ENCODE assay signal across 7 cellular contexts in the genomic region with DNA sequence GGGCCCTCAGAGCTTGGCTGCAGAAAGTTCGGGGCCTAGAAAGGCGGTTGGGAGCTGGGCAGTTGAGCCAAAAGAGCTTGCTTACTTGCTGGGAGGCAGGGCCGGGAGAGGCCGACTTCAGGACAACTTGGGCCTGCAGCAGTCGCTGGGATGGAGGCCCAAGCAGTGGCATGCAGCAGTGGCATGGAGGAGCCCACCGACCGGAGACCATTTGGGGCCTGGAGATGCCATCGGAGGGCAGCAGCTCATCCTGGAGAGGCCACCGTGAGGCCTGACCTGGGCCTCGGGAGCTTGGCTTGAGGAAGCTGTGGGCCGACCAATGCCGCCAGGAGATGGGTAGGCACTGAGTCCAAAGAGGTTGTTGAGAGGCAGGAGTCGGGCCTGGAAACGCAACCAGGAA.
DNase-seq lines count a peak whose midpoint lies in the region; ATAC-seq, FAIRE-seq and TF ChIP-seq lines count a peak whose summit lies in the region.
"Not testable (repeated sequence)": the region's sequence is repeated elsewhere in the genome, so short reads cannot be mapped to it uniquely, and the experiment has no call there.

No MANE protein-coding gene starts in this region.

- not testable (repeated sequence) for H3K9me3 ChIP-seq in HepG2 (ENCODE audit: low read length)

- in situ Hi-C loops in GM13977 (cut with MboI; ENCODE audit: low pct_unique_long_range_greater_than_20kb, low sequenced_read_pairs, unreplicated experiment); HepG2 (cut with HindIII; ENCODE audit: extremely low pct_ligation_motif_present, low pct_unique_long_range_greater_than_20kb): not testable (repeated sequence)

- not testable (repeated sequence) for H3K27me3 ChIP-seq in H7 (ENCODE audit: control insufficient read depth, insufficient read depth, low read length); HepG2 (ENCODE audit: control insufficient read depth in 1 of 2, insufficient read depth in 2 of 2, low read length in 2 of 2)

- not testable (repeated sequence) for ATAC-seq in Right ventricle myocardium inferior, HepG2

- H4K20me1 ChIP-seq in HepG2 (ENCODE audit: insufficient read depth, low read length) = not testable (repeated sequence)

- not testable (repeated sequence) for H3K4me3 ChIP-seq in H7 (ENCODE audit: insufficient read depth, low read depth, low read length); coronary artery; HepG2 (replicated peaks in 1 of 3; ENCODE audit: insufficient read depth in 1 of 3, low read depth in 2 of 3, low read length in 3 of 3)

- not testable (repeated sequence) for TF ChIP-seq RAD21 in HepG2 (CRISPR knock-in tag; IDR thresholded peaks at IDR 0.05)

- POLR2A ChIA-PET in GM10248 (lab: Yijun Ruan, JAX); HepG2 (lab: Yijun Ruan, JAX): not testable (repeated sequence)

- not testable (repeated sequence) for H3K4me1 ChIP-seq in HepG2 (ENCODE audit: insufficient read depth, low read length)

- TF ChIP-seq POLR2A in HepG2 (IDR thresholded peaks at IDR 0.05; ENCODE audit: insufficient read depth in 1 of 2, low read depth in 2 of 2, low read length in 2 of 2) = not testable (repeated sequence)

- not testable (repeated sequence) for H3K9ac ChIP-seq in HepG2 (ENCODE audit: insufficient read depth, low read depth, low read length)

- WGBS in HepG2 (ENCODE audit: low lambda C conversion rate) = 78% methylated on average over 13 of the region's 14 CpGs

- not testable (repeated sequence) for TF ChIP-seq CTCF in GM10248 (IDR thresholded peaks at IDR 0.05; ENCODE audit: control extremely low read depth, extremely low read depth, low read depth, missing control alignments); GM13977 (IDR thresholded peaks at IDR 0.05; ENCODE audit: extremely low read depth, insufficient read depth, missing control alignments); coronary artery (IDR thresholded peaks at IDR 0.05); HepG2 (CRISPR knock-in tag; IDR thresholded peaks at IDR 0.05)

- not testable (repeated sequence) for TF ChIP-seq EP300 in HepG2 (IDR thresholded peaks at IDR 0.05; ENCODE audit: low read depth in 2 of 2, low read length in 2 of 2); HepG2 (CRISPR knock-in tag; IDR thresholded peaks at IDR 0.05; ENCODE audit: borderline replicate concordance)

- H3K36me3 ChIP-seq in H7 (replicated peaks; ENCODE audit: control insufficient read depth, insufficient read depth, low read length); HepG2 (replicated peaks in 1 of 2; ENCODE audit: control insufficient read depth in 1 of 2, insufficient read depth in 2 of 2, low read length in 2 of 2): not testable (repeated sequence)

- not testable (repeated sequence) for H2AFZ ChIP-seq in HepG2 (ENCODE audit: low read length)

- not testable (repeated sequence) for H3K4me2 ChIP-seq in HepG2 (ENCODE audit: low read depth, low read length)

- intact Hi-C loops in Right ventricle myocardium inferior (cut with DNase I); HepG2 (cut with micrococcal nuclease; ENCODE audit: unreplicated experiment): not testable (repeated sequence)

- DNase-seq in 8988T = peak; percentile 0
- peak; percentile 1 for DNase-seq in GM10248 (ENCODE audit: extremely low spot score)
- peak; percentile 0 for DNase-seq in GM13977 (ENCODE audit: low spot score)
- peak; percentile 4 for DNase-seq in H7
- peak; percentile 38 for DNase-seq in coronary artery (ENCODE audit: low spot score)
- peak; percentile 27 for DNase-seq in Right ventricle myocardium inferior (ENCODE audit: missing footprints)
- not testable (repeated sequence) for DNase-seq in HepG2 (ENCODE audit: low spot score)

- BruUV-seq in HepG2 (replicated peaks; lab: Mats Ljungman, UMichigan) = not testable (repeated sequence)

- CTCF ChIA-PET in GM10248 (lab: Yijun Ruan, JAX); HepG2 (lab: Yijun Ruan, JAX; ENCODE audit: low intra/inter-chr PET ratio, low total read pairs): not testable (repeated sequence)

- H3K79me2 ChIP-seq in HepG2 (ENCODE audit: insufficient read depth, low read length) = not testable (repeated sequence)

- not testable (repeated sequence) for H3K27ac ChIP-seq in coronary artery; HepG2 (ENCODE audit: extremely low read length, insufficient read depth, low read length)

- FAIRE-seq in HepG2 (lab: Jason Lieb, UNC) = not testable (repeated sequence)

TF ChIP-seq in HepG2, 621 proteins besides CTCF, POLR2A, EP300 and RAD21:
- TF ChIP-seq ZFY (CRISPR knock-in tag; IDR thresholded peaks at IDR 0.05) = peak; percentile 8; the same call in 1 of the 2 replicates
TF ChIP-seq in HepG2: peak in this region for 1; not testable (repeated sequence) for 620.
